In genomic region chr11:33013706-33014105, GRCh38 we compare ENCODE assay signal across 21 cellular contexts. TPM values are rescaled to one million over a fixed set of nuclear protein-coding genes. Genes with fewer than 3 reads are reported as not detected.
"Had no signal": no experiment of that assay in that cellular context is flagged by ENCODE, and none has a peak within 500 bp of the region (broad histone marks: within the 10 kb centered on the region; RNA-seq: fewer than 3 reads in every experiment).

No MANE protein-coding gene starts in this region.

- H3K36me3 Mint-ChIP-seq: activated CD4-positive, alpha-beta memory T cell treated with anti-CD3 and anti-CD28 coated beads for 36 hours; memory B cell; stimulated activated memory B cell treated with anti-CD40 and anti-IgM and Interleukin-4, amounts not matched to agents 10 μg/mL and 1 μg/mL and 100 μg/mL, for 72 hours had no signal

- H3K9me3 Mint-ChIP-seq: activated B cell treated with CpG ODN at 0.5 μM for 24 hours; activated CD4-positive, alpha-beta memory T cell treated with anti-CD3 and anti-CD28 coated beads for 36 hours; activated T-helper 17 cell treated with anti-CD3 and anti-CD28 coated beads, Interleukin-2, amount 50 U/mL, for 72 hours; memory B cell; stimulated activated memory B cell treated with anti-CD40 and anti-IgM and Interleukin-4, amounts not matched to agents 10 μg/mL and 1 μg/mL and 100 μg/mL, for 72 hours had no signal

- H3K4me3 ChIP-seq: body of pancreas, left ventricle myocardium inferior, spleen, testis, upper lobe of right lung had no signal

- DNase-seq: activated B cell treated with CpG ODN at 0.5 μM for 24 hours; activated CD4-positive, alpha-beta memory T cell treated with anti-CD3 and anti-CD28 coated beads for 36 hours; activated CD4-positive, alpha-beta T cell treated with anti-CD3 and anti-CD28 coated beads for 4 hours; activated CD8-positive, alpha-beta memory T cell treated with anti-CD3 and anti-CD28 coated beads, Interleukin-2, amount 10 ng/mL, durations not matched to agents 7 days and 5 days; activated naive CD4-positive, alpha-beta T cell; body of pancreas; foreskin keratinocyte; glutamatergic neuron; hippocampal formation; left ventricle myocardium inferior; spleen; stimulated activated CD4-positive, alpha-beta T cell treated with anti-CD3 and anti-CD28 coated beads, Interleukin-4, amount 100 ng/mL, for 4 hours; T-helper 9 cell; testis; upper lobe of right lung had no signal

- H3K36me3 ChIP-seq: left ventricle myocardium inferior, spleen, upper lobe of right lung had no signal

- H2AFZ ChIP-seq: parathyroid adenoma had no signal

- H3K9me3 ChIP-seq: body of pancreas, left ventricle myocardium inferior, spleen, testis, upper lobe of right lung had no signal

- H3K27me3 ChIP-seq: body of pancreas, foreskin keratinocyte, testis had no signal

- FAIRE-seq: keratinocyte had no signal

- H3K27ac ChIP-seq: body of pancreas, foreskin keratinocyte, left ventricle myocardium inferior, parathyroid adenoma, spleen, testis, upper lobe of right lung had no signal

- H3K9ac ChIP-seq: parathyroid adenoma had no signal

- ATAC-seq: activated CD8-positive, alpha-beta memory T cell treated with anti-CD3 and anti-CD28 coated beads, Interleukin-2, amount 10 ng/mL, durations not matched to agents 7 days and 5 days; activated T-helper 17 cell treated with anti-CD3 and anti-CD28 coated beads, Interleukin-2, amount 50 U/mL, for 72 hours; body of pancreas; foreskin keratinocyte; sciatic nerve; stimulated activated memory B cell treated with anti-CD40 and anti-IgM and Interleukin-4, amounts not matched to agents 10 μg/mL and 1 μg/mL and 100 μg/mL, for 72 hours; upper lobe of right lung had no signal

- H3K4me1 ChIP-seq: parathyroid adenoma, testis, upper lobe of right lung had no signal

- H3K4me3 Mint-ChIP-seq: activated B cell treated with CpG ODN at 0.5 μM for 24 hours; activated CD4-positive, alpha-beta memory T cell treated with anti-CD3 and anti-CD28 coated beads for 36 hours; memory B cell had no signal

- H3K79me2 ChIP-seq: parathyroid adenoma had no signal

- H3K4me1 Mint-ChIP-seq: memory B cell had no signal

- H3K27ac Mint-ChIP-seq: activated B cell treated with CpG ODN at 0.5 μM for 24 hours; activated CD4-positive, alpha-beta memory T cell treated with anti-CD3 and anti-CD28 coated beads for 36 hours; activated CD8-positive, alpha-beta memory T cell treated with anti-CD3 and anti-CD28 coated beads, Interleukin-2, amount 10 ng/mL, durations not matched to agents 7 days and 5 days; activated T-helper 17 cell treated with anti-CD3 and anti-CD28 coated beads, Interleukin-2, amount 50 U/mL, for 72 hours; memory B cell; stimulated activated memory B cell treated with anti-CD40 and anti-IgM and Interleukin-4, amounts not matched to agents 10 μg/mL and 1 μg/mL and 100 μg/mL, for 72 hours had no signal

RNA-seq across cellular contexts. Expression of gene DEPDC7, which starts 2.0 kb away (rescaled TPM):
- total RNA-seq: activated B cell treated with CpG ODN at 0.5 μM for 24 hours had no signal
